ENCODE assay signal across 1 cellular context in genomic region chr12:51047655-51048540, GRCh38.
A peak's percentile ranks its signal among the peaks of the same experiment; 100 is the strongest.
TF ChIP-seq lines count a peak whose summit lies in the region.

A gene with protein sequence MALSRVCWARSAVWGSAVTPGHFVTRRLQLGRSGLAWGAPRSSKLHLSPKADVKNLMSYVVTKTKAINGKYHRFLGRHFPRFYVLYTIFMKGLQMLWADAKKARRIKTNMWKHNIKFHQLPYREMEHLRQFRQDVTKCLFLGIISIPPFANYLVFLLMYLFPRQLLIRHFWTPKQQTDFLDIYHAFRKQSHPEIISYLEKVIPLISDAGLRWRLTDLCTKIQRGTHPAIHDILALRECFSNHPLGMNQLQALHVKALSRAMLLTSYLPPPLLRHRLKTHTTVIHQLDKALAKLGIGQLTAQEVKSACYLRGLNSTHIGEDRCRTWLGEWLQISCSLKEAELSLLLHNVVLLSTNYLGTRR (plus strand): TSS chr12:51048327. CDS start chr12:51048357, 30 bp downstream.

TF ChIP-seq in HepG2, 621 proteins besides CTCF, POLR2A, EP300 and RAD21 (continued from another document and continues in another):
- TF ChIP-seq CERS6 (CRISPR knock-in tag; IDR thresholded peaks at IDR 0.05), result no peak
- TF ChIP-seq ZFY (CRISPR knock-in tag; IDR thresholded peaks at IDR 0.05), result peak; percentile 84
- TF ChIP-seq, protein P1, sequence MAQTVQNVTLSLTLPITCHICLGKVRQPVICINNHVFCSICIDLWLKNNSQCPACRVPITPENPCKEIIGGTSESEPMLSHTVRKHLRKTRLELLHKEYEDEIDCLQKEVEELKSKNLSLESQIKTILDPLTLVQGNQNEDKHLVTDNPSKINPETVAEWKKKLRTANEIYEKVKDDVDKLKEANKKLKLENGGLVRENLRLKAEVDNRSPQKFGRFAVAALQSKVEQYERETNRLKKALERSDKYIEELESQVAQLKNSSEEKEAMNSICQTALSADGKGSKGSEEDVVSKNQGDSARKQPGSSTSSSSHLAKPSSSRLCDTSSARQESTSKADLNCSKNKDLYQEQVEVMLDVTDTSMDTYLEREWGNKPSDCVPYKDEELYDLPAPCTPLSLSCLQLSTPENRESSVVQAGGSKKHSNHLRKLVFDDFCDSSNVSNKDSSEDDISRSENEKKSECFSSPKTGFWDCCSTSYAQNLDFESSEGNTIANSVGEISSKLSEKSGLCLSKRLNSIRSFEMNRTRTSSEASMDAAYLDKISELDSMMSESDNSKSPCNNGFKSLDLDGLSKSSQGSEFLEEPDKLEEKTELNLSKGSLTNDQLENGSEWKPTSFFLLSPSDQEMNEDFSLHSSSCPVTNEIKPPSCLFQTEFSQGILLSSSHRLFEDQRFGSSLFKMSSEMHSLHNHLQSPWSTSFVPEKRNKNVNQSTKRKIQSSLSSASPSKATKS (CRISPR knock-in tag; IDR thresholded peaks at IDR 0.05), result no peak
- no peak for TF ChIP-seq NCOR1 (IDR thresholded peaks at IDR 0.05; ENCODE audit: borderline replicate concordance, low read length)
- no peak for TF ChIP-seq GZF1 (CRISPR knock-in tag; IDR thresholded peaks at IDR 0.05)
- TF ChIP-seq TP53 (CRISPR knock-in tag; conservative IDR thresholded peaks at IDR 0.05), result 0 out of 2 replicates have a peak, but pooled peaks have one; percentile 55
- TF ChIP-seq, protein P2, sequence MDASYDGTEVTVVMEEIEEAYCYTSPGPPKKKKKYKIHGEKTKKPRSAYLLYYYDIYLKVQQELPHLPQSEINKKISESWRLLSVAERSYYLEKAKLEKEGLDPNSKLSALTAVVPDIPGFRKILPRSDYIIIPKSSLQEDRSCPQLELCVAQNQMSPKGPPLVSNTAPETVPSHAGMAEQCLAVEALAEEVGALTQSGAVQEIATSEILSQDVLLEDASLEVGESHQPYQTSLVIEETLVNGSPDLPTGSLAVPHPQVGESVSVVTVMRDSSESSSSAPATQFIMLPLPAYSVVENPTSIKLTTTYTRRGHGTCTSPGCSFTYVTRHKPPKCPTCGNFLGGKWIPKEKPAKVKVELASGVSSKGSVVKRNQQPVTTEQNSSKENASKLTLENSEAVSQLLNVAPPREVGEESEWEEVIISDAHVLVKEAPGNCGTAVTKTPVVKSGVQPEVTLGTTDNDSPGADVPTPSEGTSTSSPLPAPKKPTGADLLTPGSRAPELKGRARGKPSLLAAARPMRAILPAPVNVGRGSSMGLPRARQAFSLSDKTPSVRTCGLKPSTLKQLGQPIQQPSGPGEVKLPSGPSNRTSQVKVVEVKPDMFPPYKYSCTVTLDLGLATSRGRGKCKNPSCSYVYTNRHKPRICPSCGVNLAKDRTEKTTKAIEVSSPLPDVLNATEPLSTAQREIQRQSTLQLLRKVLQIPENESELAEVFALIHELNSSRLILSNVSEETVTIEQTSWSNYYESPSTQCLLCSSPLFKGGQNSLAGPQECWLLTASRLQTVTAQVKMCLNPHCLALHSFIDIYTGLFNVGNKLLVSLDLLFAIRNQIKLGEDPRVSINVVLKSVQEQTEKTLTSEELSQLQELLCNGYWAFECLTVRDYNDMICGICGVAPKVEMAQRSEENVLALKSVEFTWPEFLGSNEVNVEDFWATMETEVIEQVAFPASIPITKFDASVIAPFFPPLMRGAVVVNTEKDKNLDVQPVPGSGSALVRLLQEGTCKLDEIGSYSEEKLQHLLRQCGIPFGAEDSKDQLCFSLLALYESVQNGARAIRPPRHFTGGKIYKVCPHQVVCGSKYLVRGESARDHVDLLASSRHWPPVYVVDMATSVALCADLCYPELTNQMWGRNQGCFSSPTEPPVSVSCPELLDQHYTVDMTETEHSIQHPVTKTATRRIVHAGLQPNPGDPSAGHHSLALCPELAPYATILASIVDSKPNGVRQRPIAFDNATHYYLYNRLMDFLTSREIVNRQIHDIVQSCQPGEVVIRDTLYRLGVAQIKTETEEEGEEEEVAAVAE (CRISPR knock-in tag; IDR thresholded peaks at IDR 0.05; ENCODE audit: borderline replicate concordance), result peak; percentile 80; the same call in 1 of the 2 replicates
- TF ChIP-seq REXO4 (CRISPR knock-in tag; IDR thresholded peaks at IDR 0.05; ENCODE audit: borderline replicate concordance), result no peak
- no peak for TF ChIP-seq ZNF550 (CRISPR knock-in tag; IDR thresholded peaks at IDR 0.05; ENCODE audit: borderline replicate concordance)
- TF ChIP-seq CEBPB (IDR thresholded peaks at IDR 0.05; ENCODE audit: borderline replicate concordance, low read depth, low read length), result no peak
- TF ChIP-seq, protein P3, sequence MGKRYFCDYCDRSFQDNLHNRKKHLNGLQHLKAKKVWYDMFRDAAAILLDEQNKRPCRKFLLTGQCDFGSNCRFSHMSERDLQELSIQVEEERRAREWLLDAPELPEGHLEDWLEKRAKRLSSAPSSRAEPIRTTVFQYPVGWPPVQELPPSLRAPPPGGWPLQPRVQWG (CRISPR knock-in tag; IDR thresholded peaks at IDR 0.05; ENCODE audit: borderline replicate concordance, low read depth), result no peak
- TF ChIP-seq KDM5B (CRISPR knock-in tag; IDR thresholded peaks at IDR 0.05; ENCODE audit: borderline replicate concordance), result peak; percentile 75; the same call in 1 of the 2 replicates
- TF ChIP-seq RERE (CRISPR knock-in tag; IDR thresholded peaks at IDR 0.05; ENCODE audit: low read depth), result no peak
- TF ChIP-seq, protein P4, sequence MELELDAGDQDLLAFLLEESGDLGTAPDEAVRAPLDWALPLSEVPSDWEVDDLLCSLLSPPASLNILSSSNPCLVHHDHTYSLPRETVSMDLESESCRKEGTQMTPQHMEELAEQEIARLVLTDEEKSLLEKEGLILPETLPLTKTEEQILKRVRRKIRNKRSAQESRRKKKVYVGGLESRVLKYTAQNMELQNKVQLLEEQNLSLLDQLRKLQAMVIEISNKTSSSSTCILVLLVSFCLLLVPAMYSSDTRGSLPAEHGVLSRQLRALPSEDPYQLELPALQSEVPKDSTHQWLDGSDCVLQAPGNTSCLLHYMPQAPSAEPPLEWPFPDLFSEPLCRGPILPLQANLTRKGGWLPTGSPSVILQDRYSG (CRISPR knock-in tag; IDR thresholded peaks at IDR 0.05), result no peak
- no peak for TF ChIP-seq TSC22D2 (CRISPR knock-in tag; IDR thresholded peaks at IDR 0.05; ENCODE audit: borderline replicate concordance)
- TF ChIP-seq, protein P5, sequence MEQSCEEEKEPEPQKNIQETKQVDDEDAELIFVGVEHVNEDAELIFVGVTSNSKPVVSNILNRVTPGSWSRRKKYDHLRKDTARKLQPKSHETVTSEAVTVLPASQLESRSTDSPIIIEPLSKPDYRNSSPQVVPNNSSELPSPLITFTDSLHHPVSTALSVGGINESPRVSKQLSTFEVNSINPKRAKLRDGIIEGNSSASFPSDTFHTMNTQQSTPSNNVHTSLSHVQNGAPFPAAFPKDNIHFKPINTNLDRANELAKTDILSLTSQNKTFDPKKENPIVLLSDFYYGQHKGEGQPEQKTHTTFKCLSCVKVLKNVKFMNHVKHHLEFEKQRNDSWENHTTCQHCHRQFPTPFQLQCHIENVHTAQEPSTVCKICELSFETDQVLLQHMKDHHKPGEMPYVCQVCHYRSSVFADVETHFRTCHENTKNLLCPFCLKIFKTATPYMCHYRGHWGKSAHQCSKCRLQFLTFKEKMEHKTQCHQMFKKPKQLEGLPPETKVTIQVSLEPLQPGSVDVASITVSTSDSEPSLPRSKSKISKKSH (CRISPR knock-in tag; IDR thresholded peaks at IDR 0.05; ENCODE audit: borderline replicate concordance), result peak; percentile 9; the same call in 1 of the 2 replicates
- TF ChIP-seq HOMEZ (CRISPR knock-in tag; IDR thresholded peaks at IDR 0.05; ENCODE audit: low read depth), result peak; percentile 76
- no peak for TF ChIP-seq MYNN (CRISPR knock-in tag; IDR thresholded peaks at IDR 0.05; ENCODE audit: low read depth)
- TF ChIP-seq, protein P6, sequence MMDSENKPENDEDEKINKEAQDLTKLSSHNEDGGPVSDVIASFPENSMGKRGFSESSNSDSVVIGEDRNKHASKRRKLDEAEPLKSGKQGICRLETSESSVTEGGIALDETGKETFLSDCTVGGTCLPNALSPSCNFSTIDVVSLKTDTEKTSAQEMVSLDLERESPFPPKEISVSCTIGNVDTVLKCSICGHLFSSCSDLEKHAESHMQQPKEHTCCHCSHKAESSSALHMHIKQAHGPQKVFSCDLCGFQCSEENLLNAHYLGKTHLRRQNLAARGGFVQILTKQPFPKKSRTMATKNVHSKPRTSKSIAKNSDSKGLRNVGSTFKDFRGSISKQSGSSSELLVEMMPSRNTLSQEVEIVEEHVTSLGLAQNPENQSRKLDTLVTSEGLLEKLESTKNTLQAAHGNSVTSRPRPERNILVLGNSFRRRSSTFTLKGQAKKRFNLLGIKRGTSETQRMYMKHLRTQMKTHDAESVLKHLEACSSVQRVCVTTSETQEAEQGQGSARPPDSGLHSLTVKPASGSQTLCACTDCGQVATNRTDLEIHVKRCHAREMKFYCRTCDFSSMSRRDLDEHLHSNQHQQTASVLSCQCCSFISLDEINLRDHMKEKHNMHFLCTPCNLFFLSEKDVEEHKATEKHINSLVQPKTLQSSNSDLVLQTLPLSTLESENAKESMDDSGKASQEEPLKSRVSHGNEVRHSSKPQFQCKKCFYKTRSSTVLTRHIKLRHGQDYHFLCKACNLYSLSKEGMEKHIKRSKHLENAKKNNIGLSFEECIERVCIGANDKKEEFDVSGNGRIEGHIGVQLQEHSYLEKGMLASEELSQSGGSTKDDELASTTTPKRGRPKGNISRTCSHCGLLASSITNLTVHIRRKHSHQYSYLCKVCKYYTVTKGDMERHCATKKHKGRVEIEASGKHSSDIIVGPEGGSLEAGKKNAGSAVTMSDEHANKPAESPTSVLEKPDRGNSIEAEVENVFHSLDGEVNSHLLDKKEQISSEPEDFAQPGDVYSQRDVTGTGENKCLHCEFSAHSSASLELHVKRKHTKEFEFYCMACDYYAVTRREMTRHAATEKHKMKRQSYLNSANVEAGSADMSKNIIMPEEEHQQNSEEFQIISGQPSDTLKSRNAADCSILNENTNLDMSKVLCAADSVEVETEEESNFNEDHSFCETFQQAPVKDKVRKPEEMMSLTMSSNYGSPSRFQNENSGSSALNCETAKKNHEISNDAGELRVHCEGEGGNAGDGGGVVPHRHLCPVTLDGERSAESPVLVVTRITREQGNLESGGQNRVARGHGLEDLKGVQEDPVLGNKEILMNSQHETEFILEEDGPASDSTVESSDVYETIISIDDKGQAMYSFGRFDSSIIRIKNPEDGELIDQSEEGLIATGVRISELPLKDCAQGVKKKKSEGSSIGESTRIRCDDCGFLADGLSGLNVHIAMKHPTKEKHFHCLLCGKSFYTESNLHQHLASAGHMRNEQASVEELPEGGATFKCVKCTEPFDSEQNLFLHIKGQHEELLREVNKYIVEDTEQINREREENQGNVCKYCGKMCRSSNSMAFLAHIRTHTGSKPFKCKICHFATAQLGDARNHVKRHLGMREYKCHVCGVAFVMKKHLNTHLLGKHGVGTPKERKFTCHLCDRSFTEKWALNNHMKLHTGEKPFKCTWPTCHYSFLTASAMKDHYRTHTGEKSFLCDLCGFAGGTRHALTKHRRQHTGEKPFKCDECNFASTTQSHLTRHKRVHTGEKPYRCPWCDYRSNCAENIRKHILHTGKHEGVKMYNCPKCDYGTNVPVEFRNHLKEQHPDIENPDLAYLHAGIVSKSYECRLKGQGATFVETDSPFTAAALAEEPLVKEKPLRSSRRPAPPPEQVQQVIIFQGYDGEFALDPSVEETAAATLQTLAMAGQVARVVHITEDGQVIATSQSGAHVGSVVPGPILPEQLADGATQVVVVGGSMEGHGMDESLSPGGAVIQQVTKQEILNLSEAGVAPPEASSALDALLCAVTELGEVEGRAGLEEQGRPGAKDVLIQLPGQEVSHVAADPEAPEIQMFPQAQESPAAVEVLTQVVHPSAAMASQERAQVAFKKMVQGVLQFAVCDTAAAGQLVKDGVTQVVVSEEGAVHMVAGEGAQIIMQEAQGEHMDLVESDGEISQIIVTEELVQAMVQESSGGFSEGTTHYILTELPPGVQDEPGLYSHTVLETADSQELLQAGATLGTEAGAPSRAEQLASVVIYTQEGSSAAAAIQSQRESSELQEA (CRISPR knock-in tag; IDR thresholded peaks at IDR 0.05; ENCODE audit: not compliant biosample characterization), result peak; percentile 23
- TF ChIP-seq PRPF4 (IDR thresholded peaks at IDR 0.05; ENCODE audit: low read depth, low read length, poor library complexity, severe bottlenecking), result no peak
